ENCODE assay signal across 1 cellular context in genomic region chrY:20552764-20553323, GRCh38. TPM values are rescaled to one million over a fixed set of nuclear protein-coding genes. Genes with fewer than 3 reads are reported as not detected.
"Had no signal": no experiment of that assay in that cellular context is flagged by ENCODE, and none has a peak within 500 bp of the region (broad histone marks: within the 10 kb centered on the region; RNA-seq: fewer than 3 reads in every experiment).

No MANE protein-coding gene starts in this region.

RNA-seq across cellular contexts. Expression of gene EIF1AY, which starts 22.7 kb away (rescaled TPM):
- total RNA-seq: MCF 10A had no signal
